Comparison of ENCODE assay signal across 16 cellular contexts in the genomic region with DNA sequence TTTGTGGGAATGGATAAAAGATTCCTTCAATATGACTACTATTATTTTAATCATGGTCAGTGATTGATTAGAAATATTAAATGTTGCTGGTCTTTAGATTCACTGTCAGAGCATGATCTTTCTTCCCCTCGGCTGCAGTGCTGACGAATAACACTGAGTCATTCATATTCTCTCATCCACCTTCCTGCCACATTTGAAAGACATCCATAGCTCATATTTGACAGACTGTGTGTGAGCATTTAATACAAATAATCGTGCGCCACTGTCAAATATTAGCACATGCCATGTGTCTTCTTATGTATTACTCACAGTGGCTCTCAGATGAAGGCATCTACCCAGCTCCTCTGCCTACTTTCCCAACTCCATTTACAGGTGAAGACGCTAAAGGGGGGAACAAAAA.
"Had no signal": no experiment of that assay in that cellular context is flagged by ENCODE, and none has a peak within 500 bp of the region (broad histone marks: within the 10 kb centered on the region; RNA-seq: fewer than 3 reads in every experiment).

No MANE protein-coding gene starts in this region.

- H3K9me3 Mint-ChIP-seq: activated CD4-positive, alpha-beta memory T cell treated with anti-CD3 and anti-CD28 coated beads, Interleukin-2, amount 10 ng/mL, durations not matched to agents 7 days and 5 days; activated T-helper 2 cell treated with anti-CD3 and anti-CD28 coated beads, Interferon-gamma antibody, Interleukin-2, Interleukin-4, amounts not matched to agents 10 μg/mL and 5 μg/mL and 100 μg/mL, durations not matched to agents 14 hours and 24 hours and 36 hours; nephron progenitor cell had no signal

- H3K36me3 ChIP-seq: esophagus squamous epithelium, left lung, ovary had no signal

- H3K4me3 ChIP-seq: dorsolateral prefrontal cortex, esophagus squamous epithelium, left lung, ovary had no signal

- H3K27ac Mint-ChIP-seq: activated CD4-positive, alpha-beta memory T cell treated with anti-CD3 and anti-CD28 coated beads, Interleukin-2, amount 10 ng/mL, durations not matched to agents 7 days and 5 days; activated T-helper 2 cell treated with anti-CD3 and anti-CD28 coated beads, Interferon-gamma antibody, Interleukin-2, Interleukin-4, amounts not matched to agents 10 μg/mL and 5 μg/mL and 100 μg/mL, durations not matched to agents 14 hours and 24 hours and 36 hours; nephron progenitor cell had no signal

- DNase-seq: activated CD4-positive, alpha-beta memory T cell treated with anti-CD3 and anti-CD28 coated beads, Interleukin-2, amount 10 ng/mL, durations not matched to agents 7 days and 5 days; activated CD4-positive, alpha-beta T cell treated with anti-CD3 and anti-CD28 coated beads for 1 hour; activated naive CD4-positive, alpha-beta T cell treated with anti-CD3 and anti-CD28 coated beads, Interleukin-2, amount 50 U/mL, for 16 hours; amygdala; dorsolateral prefrontal cortex; esophagus squamous epithelium; foreskin fibroblast; head of caudate nucleus; islet precursor cell; left lung; mesenchymal stem cell; nephron progenitor cell; ovary; stimulated activated CD4-positive, alpha-beta T cell treated with anti-CD3 and anti-CD28 coated beads, Interleukin-2, amount 100 ng/mL, for 48 hours; SW 1271 had no signal

- H3K27ac ChIP-seq: dorsolateral prefrontal cortex, esophagus squamous epithelium, left lung, ovary had no signal

- H3K9me3 ChIP-seq: esophagus squamous epithelium, left lung, ovary had no signal

- H3K4me3 Mint-ChIP-seq: activated CD4-positive, alpha-beta memory T cell treated with anti-CD3 and anti-CD28 coated beads, Interleukin-2, amount 10 ng/mL, durations not matched to agents 7 days and 5 days; nephron progenitor cell had no signal

- H3K27me3 ChIP-seq: dorsolateral prefrontal cortex, esophagus squamous epithelium, left lung, ovary had no signal
